ENCODE assay signal across 8 cellular contexts in the genomic region with DNA sequence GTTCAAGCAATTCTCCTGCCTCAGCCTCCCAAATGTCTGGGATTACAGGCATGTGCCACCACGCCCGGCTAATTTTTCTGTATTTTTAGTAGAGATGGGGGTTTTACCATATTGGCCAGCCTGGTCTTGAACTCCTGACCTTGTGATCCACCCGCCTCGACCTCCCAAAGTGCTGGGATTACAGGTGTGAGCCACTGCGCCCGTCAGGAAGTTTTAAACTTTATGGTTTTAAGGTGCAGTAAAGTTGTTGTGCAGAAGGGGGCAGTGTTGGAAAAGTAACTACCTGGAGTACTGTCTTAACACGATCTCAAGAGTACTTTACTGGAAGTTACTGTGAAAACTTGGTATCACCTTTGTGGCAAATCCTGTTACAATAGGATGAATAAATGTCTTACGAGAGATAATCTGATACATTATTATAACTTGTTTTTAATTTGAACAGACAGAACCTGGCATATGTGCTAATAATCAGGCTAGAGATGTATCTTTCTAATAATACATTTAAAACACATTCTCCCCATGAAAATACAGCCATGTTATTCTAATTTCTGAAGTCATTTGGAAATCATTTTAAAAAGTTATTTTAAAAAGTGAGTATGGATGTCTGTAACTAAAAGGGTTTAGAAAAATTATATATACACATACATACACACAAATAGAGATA. TPM values are rescaled to one million over a fixed set of nuclear protein-coding genes. Genes with fewer than 3 reads are reported as not detected.
DNase-seq lines count a peak whose midpoint lies in the region; ATAC-seq lines count a peak whose summit lies in the region.

No MANE protein-coding gene starts in this region.

- ATAC-seq in HG03565 (IDR thresholded peaks at IDR 0.05; ENCODE audit: unreplicated experiment): no peak

- DNase-seq in ELR (ENCODE audit: low read depth) (peak; percentile 57), HUDEP-2 (lab: John Stamatoyannopoulos, UW; ENCODE audit: unreplicated experiment in 76 of 76) (peak in 49 of 76 experiments; percentile 0 to 65 (median 29)), RPMI7951 (ENCODE audit: low read depth) (peak; percentile 62), glomerular visceral epithelial cell (ENCODE audit: extremely low spot score) (peak; percentile 67), retina (peak; percentile 49), COR-L47 (lab: John Stamatoyannopoulos, UW) (no peak)
- peak; percentile 71 for DNase-seq in activated effector memory CD4-positive, alpha-beta T cell treated with anti-CD3 and anti-CD28 coated beads, Interleukin-2, amount 50 U/mL, for 16 hours

RNA-seq across cellular contexts. Expression of a gene that starts 10.8 kb away (rescaled TPM):
- 0.20 and 0.60 TPM in 2 replicates for total RNA-seq in RPMI7951 (2014; rRNA removed; shearing (Covaris generic))

RNA-seq across cellular contexts. Expression of a gene that starts 48.7 kb away (rescaled TPM):
- 14.5 and 29.2 TPM in 2 replicates for total RNA-seq in RPMI7951 (2014; rRNA removed; shearing (Covaris generic))
